ENCODE assay signal across 17 cellular contexts in genomic region chr20:15814360-15814759, GRCh38.
"Had no signal": no experiment of that assay in that cellular context is flagged by ENCODE, and none has a peak within 500 bp of the region (broad histone marks: within the 10 kb centered on the region; RNA-seq: fewer than 3 reads in every experiment).

No MANE protein-coding gene starts in this region.

- H3K27ac ChIP-seq: heart left ventricle, left lung, lower lobe of right lung, tibial nerve had no signal

- H3K36me3 Mint-ChIP-seq: memory B cell; stimulated activated memory B cell treated with anti-CD40 and anti-IgM and Interleukin-4, amounts not matched to agents 10 μg/mL and 1 μg/mL and 100 μg/mL, for 72 hours had no signal

- H3K36me3 ChIP-seq: heart left ventricle, left lung, lower lobe of right lung, tibial nerve had no signal

- H3K4me3 ChIP-seq: heart left ventricle, left lung, lower lobe of right lung, tibial nerve had no signal

- H3K27me3 Mint-ChIP-seq: memory B cell; stimulated activated memory B cell treated with anti-CD40 and anti-IgM and Interleukin-4, amounts not matched to agents 10 μg/mL and 1 μg/mL and 100 μg/mL, for 72 hours; stimulated activated naive CD8-positive, alpha-beta T cell treated with anti-CD3 and anti-CD28 coated beads, Interleukin-15, Interleukin-2, amounts not matched to agents 100 ng/mL and 50 ng/mL, for 24 hours had no signal

- H3K9me3 Mint-ChIP-seq: stimulated activated naive CD8-positive, alpha-beta T cell treated with anti-CD3 and anti-CD28 coated beads, Interleukin-15, Interleukin-2, amounts not matched to agents 100 ng/mL and 50 ng/mL, for 24 hours had no signal

- H3K27ac Mint-ChIP-seq: memory B cell; nephron; stimulated activated memory B cell treated with anti-CD40 and anti-IgM and Interleukin-4, amounts not matched to agents 10 μg/mL and 1 μg/mL and 100 μg/mL, for 72 hours; stimulated activated naive CD8-positive, alpha-beta T cell treated with anti-CD3 and anti-CD28 coated beads, Interleukin-15, Interleukin-2, amounts not matched to agents 100 ng/mL and 50 ng/mL, for 24 hours had no signal

- H3K9me3 ChIP-seq: heart left ventricle, left lung, lower lobe of right lung, tibial nerve had no signal

- H3K27me3 ChIP-seq: heart left ventricle, left lung, tibial nerve had no signal

- H3K4me3 Mint-ChIP-seq: memory B cell; naive B cell; nephron; stimulated activated memory B cell treated with anti-CD40 and anti-IgM and Interleukin-4, amounts not matched to agents 10 μg/mL and 1 μg/mL and 100 μg/mL, for 72 hours; stimulated activated naive CD8-positive, alpha-beta T cell treated with anti-CD3 and anti-CD28 coated beads, Interleukin-15, Interleukin-2, amounts not matched to agents 100 ng/mL and 50 ng/mL, for 24 hours had no signal

- DNase-seq: effector memory CD4-positive, alpha-beta T cell; heart left ventricle; hippocampal formation; left lung; lower lobe of right lung; midbrain; naive B cell; posterior cingulate gyrus; right cardiac atrium; stimulated activated CD4-positive, alpha-beta T cell treated with anti-CD3 and anti-CD28 coated beads, Interleukin-15, amount 100 ng/mL, for 24 hours; stimulated activated CD4-positive, alpha-beta T cell treated with anti-CD3 and anti-CD28 coated beads, Interleukin-1b, Interleukin-23, amount 100 ng/mL, for 48 hours; stimulated activated CD4-positive, alpha-beta T cell treated with anti-CD3 and anti-CD28 coated beads, Interleukin-4, amount 100 ng/mL, for 24 hours had no signal

- H3K4me1 ChIP-seq: heart left ventricle, left lung, lower lobe of right lung, tibial nerve had no signal
